In the genomic region with DNA sequence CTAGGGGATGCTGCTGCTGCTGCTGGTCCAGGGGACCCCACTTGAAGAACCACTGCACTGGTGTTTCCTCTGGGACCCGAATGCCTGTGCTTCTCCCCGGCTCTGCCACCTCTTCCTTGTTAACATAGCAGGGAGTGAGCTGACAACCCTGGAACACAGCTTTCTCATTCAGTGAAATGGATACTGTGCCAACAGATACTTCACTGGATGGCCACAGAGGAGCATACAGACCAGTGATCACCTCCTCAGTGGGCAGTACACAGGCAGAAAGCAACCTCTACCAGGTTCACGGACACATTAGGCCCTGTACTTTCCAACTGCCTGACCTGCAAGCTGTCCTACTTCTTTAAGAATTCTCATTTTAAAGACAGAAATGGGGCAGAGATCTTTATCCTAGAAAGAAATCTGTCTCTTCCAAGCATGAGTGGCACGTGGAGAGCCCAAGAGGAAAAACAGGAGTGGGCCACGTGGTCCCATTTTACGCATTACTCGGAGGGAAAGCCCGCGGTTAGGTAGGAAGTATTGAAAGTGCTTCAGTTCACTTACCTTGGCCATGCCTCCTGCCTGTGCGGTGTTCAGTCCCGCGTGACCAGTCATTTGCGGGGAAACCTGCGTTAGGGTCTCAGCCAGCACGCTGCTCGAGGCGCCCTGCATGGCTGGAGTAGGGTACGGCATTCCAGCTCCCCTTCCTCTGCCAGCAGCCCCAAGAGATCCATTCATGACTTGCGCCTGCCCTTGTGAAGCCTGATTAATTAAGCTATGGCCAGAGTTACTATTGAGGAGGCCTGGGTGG, we compare ENCODE assay signal across 18 cellular contexts. TPM values are rescaled to one million over a fixed set of nuclear protein-coding genes. Genes with fewer than 3 reads are reported as not detected.
A peak's percentile ranks its signal among the peaks of the same experiment; 100 is the strongest.
DNase-seq lines count a peak whose midpoint lies in the region; ATAC-seq and TF ChIP-seq lines count a peak whose summit lies in the region.
"Had no signal": no experiment of that assay in that cellular context is flagged by ENCODE, and none has a peak within 500 bp of the region (broad histone marks: within the 10 kb centered on the region; RNA-seq: fewer than 3 reads in every experiment).

No MANE protein-coding gene starts in this region.

- CTCF ChIA-PET in RWPE1 (lab: Yijun Ruan, JAX), result interaction anchor here (0.6 kb wide), 2 partner anchors 12 to 29 kb away, joined by 3 to 4 read pairs; no protein-coding TSS in a partner anchor

- no peak overlapping the region for H4K8ac ChIP-seq in mesenchymal stem cell (ENCODE audit: low read length)

- no peak for DNase-seq in GM23248
- no peak for DNase-seq in RWPE1 (ENCODE audit: low spot score)
- no peak for DNase-seq in mesenchymal stem cell
- DNase-seq in hypothalamus (lab: John Stamatoyannopoulos, UW), result no peak
- DNase-seq: activated CD4-positive, alpha-beta T cell treated with anti-CD3 and anti-CD28 coated beads, Interleukin-2, amount 10 ng/mL, durations not matched to agents 7 days and 5 days; activated naive CD4-positive, alpha-beta T cell treated with anti-CD3 and anti-CD28 coated beads, Interleukin-2, amount 50 U/mL, for 16 hours; amygdala; NCI-H1092 treated with DMSO at 0.1 percent for 48 hours; NCI-H187 treated with DMSO at 0.1 percent for 48 hours; NCI-H345; NCI-H82; stimulated activated CD4-positive, alpha-beta T cell treated with anti-CD3 and anti-CD28 coated beads, Interleukin-4, amount 100 ng/mL, for 1 hour; tibial artery had no signal

- peak overlapping the region in 1 of 2 experiments; percentile 18 for H2BK12ac ChIP-seq in mesenchymal stem cell (ENCODE audit: low read length in 2 of 2)

- H3K4ac ChIP-seq in mesenchymal stem cell (ENCODE audit: low read depth in 1 of 2, low read length in 2 of 2), result no peak overlapping the region

- H3K79me2 ChIP-seq in GM23248 (ENCODE audit: insufficient read depth), result peaks cover 96% of the 10 kb centered on the region

- no peaks in the 10 kb centered on the region for H3K9me3 ChIP-seq in GM23248 (ENCODE audit: low read depth)
- H3K9me3 ChIP-seq in mesenchymal stem cell (ENCODE audit: control insufficient read depth, low read length), result no peaks in the 10 kb centered on the region
- H3K9me3 ChIP-seq in skeletal muscle satellite cell (replicated peaks; ENCODE audit: low read length), result no peaks in the 10 kb centered on the region
- H3K9me3 ChIP-seq: tibial artery had no signal

- WGBS in GM23248 (ENCODE audit: low coverage in 1 of 2, low lambda C conversion rate in 2 of 2, missing lambda C conversion rate in 2 of 2), 2 experiments, result 87 to 90% methylated on average over 19 of the region's 19 CpGs
- 93% methylated on average over 17 of the region's 19 CpGs for WGBS in mesenchymal stem cell

- TF ChIP-seq CTCF in RWPE1 (conservative IDR thresholded peaks at IDR 0.05; ENCODE audit: low read depth), result no peak

- H3K4me1 ChIP-seq in GM23248 (ENCODE audit: insufficient read depth) (peaks cover 21% of the 10 kb centered on the region), mesenchymal stem cell (ENCODE audit: control insufficient read depth, insufficient read depth, low read depth, low read length) (peaks cover 16% of the 10 kb centered on the region), skeletal muscle satellite cell (ENCODE audit: control insufficient read depth, insufficient read depth, low read length) (peaks cover 19% of the 10 kb centered on the region)

- H2BK15ac ChIP-seq in mesenchymal stem cell (ENCODE audit: low read depth, poor library complexity, severe bottlenecking), result no peak overlapping the region

- H3K27me3 ChIP-seq in GM23248 (replicated peaks; ENCODE audit: insufficient read depth) (no peaks in the 10 kb centered on the region), mesenchymal stem cell (ENCODE audit: control insufficient read depth in 1 of 2, insufficient read depth in 1 of 2, low read length in 2 of 2) (no peaks in the 10 kb centered on the region), skeletal muscle satellite cell (ENCODE audit: control insufficient read depth, insufficient read depth, low read length) (no peaks in the 10 kb centered on the region)
- H3K27me3 ChIP-seq: tibial artery had no signal

- peaks cover 39% of the 10 kb centered on the region for H3F3A ChIP-seq in GM23248 (ENCODE audit: insufficient read depth)

- in situ Hi-C loops in GM23248 (cut with MboI), result no loop called here

- H3K27ac ChIP-seq in GM23248, result peak overlapping the region; percentile 52
- peak overlapping the region; percentile 34; the same call in 1 of the 2 replicates for H3K27ac ChIP-seq in RWPE1
- H3K27ac ChIP-seq in mesenchymal stem cell (ENCODE audit: low read length, poor library complexity, severe bottlenecking), result no peak overlapping the region
- H3K27ac ChIP-seq: tibial artery had no signal

- peak overlapping the region in 1 of 2 experiments; percentile 14 for H3K23ac ChIP-seq in mesenchymal stem cell (ENCODE audit: low read length in 2 of 2)

- H3K4me2 ChIP-seq in GM23248 (ENCODE audit: unreplicated experiment) (no peak overlapping the region), mesenchymal stem cell (ENCODE audit: low read length, poor library complexity, severe bottlenecking) (no peak overlapping the region), skeletal muscle satellite cell (ENCODE audit: low read length) (peak overlapping the region; percentile 55)

- no peak overlapping the region for H2BK120ac ChIP-seq in mesenchymal stem cell (ENCODE audit: low read depth, low read length)

- H2BK5ac ChIP-seq in mesenchymal stem cell (ENCODE audit: low read depth, low read length, poor library complexity, severe bottlenecking), result no peak overlapping the region

- POLR2A ChIA-PET in RWPE1 (lab: Yijun Ruan, JAX; ENCODE audit: low non-redundant PET), result no interaction called here

- H3K18ac ChIP-seq in mesenchymal stem cell (ENCODE audit: low read depth in 1 of 2, low read length in 2 of 2), result peak overlapping the region; percentile 10 to 40

- H3K4me3 ChIP-seq in GM23248 (no peak overlapping the region), mesenchymal stem cell (ENCODE audit: insufficient read depth in 1 of 2, low read depth in 1 of 2, low read length in 2 of 2) (no peak overlapping the region), skeletal muscle satellite cell (ENCODE audit: low read length) (no peak overlapping the region)
- H3K4me3 ChIP-seq: tibial artery had no signal

- H3K14ac ChIP-seq in mesenchymal stem cell (ENCODE audit: low read length in 2 of 2), result peak overlapping the region in 1 of 2 experiments; percentile 49

- H3K36me3 ChIP-seq in GM23248 (ENCODE audit: low read depth), result peaks cover 3% of the 10 kb centered on the region; the same call in 1 of the 2 replicates
- peaks cover 16 to 39% of the 10 kb centered on the region in 2 experiments for H3K36me3 ChIP-seq in mesenchymal stem cell (ENCODE audit: control insufficient read depth in 1 of 2, insufficient read depth in 2 of 2, low read depth in 1 of 2, low read length in 2 of 2)
- H3K36me3 ChIP-seq in skeletal muscle satellite cell (ENCODE audit: insufficient read depth, low read length), result peaks cover 19% of the 10 kb centered on the region

- ATAC-seq in GM21515 (IDR thresholded peaks at IDR 0.05; ENCODE audit: unreplicated experiment) (no peak), GM19397 (IDR thresholded peaks at IDR 0.05; ENCODE audit: unreplicated experiment) (no peak), GM18861 (IDR thresholded peaks at IDR 0.05; ENCODE audit: unreplicated experiment) (no peak)
- ATAC-seq: stimulated activated memory B cell treated with anti-CD40 and anti-IgM and Interleukin-4, amounts not matched to agents 10 μg/mL and 1 μg/mL and 100 μg/mL, for 72 hours had no signal

- H3K9me2 ChIP-seq in GM23248 (ENCODE audit: insufficient read depth), result no peaks in the 10 kb centered on the region

- H2AFZ ChIP-seq in GM23248 (no peak overlapping the region), mesenchymal stem cell (ENCODE audit: low read depth, low read length) (no peak overlapping the region)

- H3K9ac ChIP-seq in GM23248 (peak overlapping the region; percentile 23; the same call in 1 of the 2 replicates), mesenchymal stem cell (ENCODE audit: low read length) (peak overlapping the region; percentile 12), skeletal muscle satellite cell (ENCODE audit: low read depth, low read length) (no peak overlapping the region)

- peaks cover 14% of the 10 kb centered on the region for H3K79me1 ChIP-seq in mesenchymal stem cell (replicated peaks; ENCODE audit: low read length, poor library complexity, severe bottlenecking)

- peak overlapping the region; percentile 25 for H4K91ac ChIP-seq in mesenchymal stem cell (ENCODE audit: low read length)

- no peak overlapping the region for H2AK5ac ChIP-seq in mesenchymal stem cell (ENCODE audit: low read length, severe bottlenecking)

- peaks cover 26% of the 10 kb centered on the region; the same call in 1 of the 2 replicates for H4K20me1 ChIP-seq in GM23248 (ENCODE audit: insufficient read depth)

RNA-seq across cellular contexts. Expression of a gene that starts 30.6 kb away (rescaled TPM):
- 11.9 and 25.5 TPM in 2 replicates for total RNA-seq in GM23248 (2014; rRNA removed; shearing (Covaris generic))
- 7.8 and 11.7 TPM in 2 replicates for polyA plus RNA-seq in GM23248 (2016; fragmentation: Nextera tagmentation; extraction: Ambion mirVana)
- 20.5 TPM for polyA plus RNA-seq in mesenchymal stem cell (2013, experiment 1 of 2)
- polyA plus RNA-seq in mesenchymal stem cell (2013, experiment 2 of 2), result 20.1 TPM
- 10.9 and 11.4 TPM in 2 replicates for total RNA-seq in skeletal muscle satellite cell (2012; rRNA removed)
